8 cellular contexts compared by ENCODE assay signal in the genomic region with DNA sequence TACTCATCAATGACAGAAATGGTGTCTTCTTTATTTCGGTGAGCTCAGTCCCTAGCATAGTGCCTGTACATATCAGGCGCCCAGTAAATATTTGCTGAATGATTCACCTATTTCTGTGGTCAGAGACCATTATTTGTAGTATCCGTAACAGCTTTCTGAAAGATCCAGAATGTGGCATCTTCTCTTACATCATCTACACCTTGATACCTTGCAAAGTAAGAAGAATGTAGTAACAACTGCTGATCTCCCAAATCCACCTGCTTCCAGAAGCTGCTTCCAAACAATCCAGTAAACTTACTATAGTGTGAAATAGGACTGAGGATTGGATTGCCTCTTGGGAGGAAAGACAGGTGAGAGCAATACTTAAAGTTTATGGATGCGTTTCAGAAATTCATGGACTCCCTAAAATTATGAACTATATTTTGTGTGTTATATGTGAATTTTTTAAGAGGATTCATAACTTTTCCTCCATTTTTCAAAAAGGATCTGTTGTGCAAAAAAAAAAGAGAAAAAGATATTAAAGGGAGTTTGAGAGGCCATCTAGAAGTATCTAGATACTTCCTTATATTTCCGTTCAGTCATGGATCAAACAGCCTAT. TPM values are rescaled to one million over a fixed set of nuclear protein-coding genes. Genes with fewer than 3 reads are reported as not detected.
DNase-seq lines count a peak whose midpoint lies in the region; ATAC-seq, FAIRE-seq and TF ChIP-seq lines count a peak whose summit lies in the region.

No MANE protein-coding gene starts in this region.

- H3K36me3 ChIP-seq in Loucy (ENCODE audit: insufficient read depth, low read length), result no peaks in the 10 kb centered on the region; the same call in 1 of the 2 replicates
- no peaks in the 10 kb centered on the region for H3K36me3 ChIP-seq in mammary epithelial cell (ENCODE audit: insufficient read depth, low read length)

- in situ Hi-C loops in mammary epithelial cell (cut with MboI; ENCODE audit: low sequenced_read_pairs in 2 of 2), result no loop called here

- H3K79me2 ChIP-seq in Loucy (ENCODE audit: insufficient read depth, low read length) (peaks cover 40% of the 10 kb centered on the region), mammary epithelial cell (ENCODE audit: insufficient read depth, low read length) (peaks cover 39% of the 10 kb centered on the region)

- no TSS peak for BruUV-seq in mammary epithelial cell (replicated peaks; lab: Mats Ljungman, UMichigan)

- intact Hi-C loops in mammary epithelial cell (cut with micrococcal nuclease), result loop anchor here (5.0 kb wide), 1 partner anchor 98 kb away; no protein-coding TSS in a partner anchor

- 50% methylated on average over 5 of the region's 5 CpGs for WGBS in mammary epithelial cell (ENCODE audit: low coverage, missing lambda C conversion rate)

- peak overlapping the region; percentile 82 for H3K27ac ChIP-seq in mammary epithelial cell (ENCODE audit: insufficient read depth, low read depth, low read length)

- peak overlapping the region; percentile 91 for H3K4me2 ChIP-seq in Loucy (ENCODE audit: low read depth, low read length, poor library complexity, severe bottlenecking)
- H3K4me2 ChIP-seq in mammary epithelial cell (ENCODE audit: insufficient read depth, low read depth, low read length), result peak overlapping the region; percentile 80

- dilution Hi-C loops in mammary epithelial cell (cut with HindIII; ENCODE audit: low sequenced_read_pairs), result loop anchor here (5.0 kb wide), 1 partner anchor 48 kb away; no protein-coding TSS in a partner anchor

- CTCF ChIA-PET in mammary epithelial cell (lab: Charles Lee; ENCODE audit: low non-redundant PET), result interaction anchor here (0.6 to 1.0 kb wide), 2 partner anchors 27 to 143 kb away, joined by 5 read pairs; no protein-coding TSS in a partner anchor

- peaks cover 5 to 16% (median 7%) of the 10 kb centered on the region in 3 donors for H3K27me3 Mint-ChIP-seq in naive B cell

- H3K36me3 Mint-ChIP-seq in naive B cell, result peaks cover 4 to 12% of the 10 kb centered on the region in 2 donors

- DNase-seq in COLO668 (lab: John Stamatoyannopoulos, UW; ENCODE audit: unreplicated experiment) (peak; percentile 17), mammary epithelial cell (peak; percentile 80), naive B cell (no peak), AML-193 (lab: John Stamatoyannopoulos, UW) (no peak), DMS114 treated with DMSO at 0.1 percent for 48 hours (lab: John Stamatoyannopoulos, UW; ENCODE audit: unreplicated experiment) (no peak), NCI-H187 (lab: John Stamatoyannopoulos, UW) (no peak), frontal cortex (ENCODE audit: low spot score in 2 of 2) (no peak)

- H3K4me3 ChIP-seq in Loucy (ENCODE audit: low read length, poor library complexity, severe bottlenecking) (peak overlapping the region; percentile 87), mammary epithelial cell (replicated peaks in 1 of 3; ENCODE audit: insufficient read depth in 1 of 3, low read depth in 2 of 3, low read length in 3 of 3) (peak overlapping the region; percentile 43 to 54 (median 45))

- H3K27ac Mint-ChIP-seq in naive B cell, result peak overlapping the region; percentile 30 to 99 (median 96)

- H3F3A ChIP-seq in Loucy (ENCODE audit: low read depth), result no peaks in the 10 kb centered on the region

- peak overlapping the region; percentile 90 for H2AFZ ChIP-seq in Loucy (ENCODE audit: low read length)
- H2AFZ ChIP-seq in mammary epithelial cell (ENCODE audit: low read depth, low read length), result peak overlapping the region; percentile 76

- H4K20me1 ChIP-seq in Loucy (ENCODE audit: insufficient read depth, low read length, poor library complexity, severe bottlenecking) (peaks cover 27% of the 10 kb centered on the region), mammary epithelial cell (ENCODE audit: insufficient read depth, low read length) (no peaks in the 10 kb centered on the region)

- peak overlapping the region in 7 of 8 donors; percentile 92 to 99 (median 97) for H3K4me3 Mint-ChIP-seq in naive B cell

- peaks cover 10 to 34% (median 29%) of the 10 kb centered on the region in 3 donors for H3K4me1 Mint-ChIP-seq in naive B cell

- peak overlapping the region; percentile 76 for H3K9ac ChIP-seq in Loucy (ENCODE audit: low read depth, low read length, poor library complexity, severe bottlenecking)
- no peak overlapping the region for H3K9ac ChIP-seq in mammary epithelial cell (ENCODE audit: insufficient read depth, low read length)

- no peaks in the 10 kb centered on the region for H3K9me3 Mint-ChIP-seq in naive B cell

- TF ChIP-seq CTCF in Loucy (conservative IDR thresholded peaks at IDR 0.05; ENCODE audit: low read length) (no peak), mammary epithelial cell (conservative IDR thresholded peaks at IDR 0.05 in 1 of 2, IDR thresholded peaks at IDR 0.05 in 1 of 2; ENCODE audit: extremely low read depth in 1 of 2, insufficient read depth in 1 of 2, low read depth in 1 of 2, low read length in 2 of 2) (no peak)

- H3K4me1 ChIP-seq in Loucy (ENCODE audit: insufficient read depth, low read length, poor library complexity, severe bottlenecking) (peaks cover 43% of the 10 kb centered on the region), mammary epithelial cell (ENCODE audit: insufficient read depth, low read length) (peaks cover 12% of the 10 kb centered on the region)

- H3K9me3 ChIP-seq in Loucy (ENCODE audit: insufficient read depth, low read depth, low read length) (no peaks in the 10 kb centered on the region), mammary epithelial cell (replicated peaks; ENCODE audit: insufficient read depth, low read length) (no peaks in the 10 kb centered on the region)

- ATAC-seq in naive B cell (ENCODE audit: low read depth in 2 of 2), result no peak

- H3K9me2 ChIP-seq in Loucy (replicated peaks; ENCODE audit: low read depth, low read length), result no peaks in the 10 kb centered on the region

- FAIRE-seq in frontal cortex (lab: Jason Lieb, UNC), result no peak

- H3K27me3 ChIP-seq in Loucy (ENCODE audit: insufficient read depth, low read length, poor library complexity, severe bottlenecking) (peaks cover 6% of the 10 kb centered on the region), mammary epithelial cell (ENCODE audit: insufficient read depth, low read length) (no peaks in the 10 kb centered on the region)

RNA-seq across cellular contexts. Expression of gene ASXL2, which starts 0.9 kb away (rescaled TPM):
- total RNA-seq in mammary epithelial cell (10 to 100 TPM; 15.2 to 39.4 TPM), frontal cortex (3.3 TPM)
- polyA plus RNA-seq in mammary epithelial cell (11.4 TPM), naive B cell (ENCODE audit: low read depth in 6 of 6) (10 to 100 TPM in 3 of 6 donors, 1 to 10 TPM in 3; 2.6 to 13.8 (median 8.9) TPM)
- polyA minus RNA-seq in mammary epithelial cell, result 25.2 TPM

Comparison
In these comparisons a context has a peak if more than half of its experiments do, and no peak if none do; other contexts are left out.
1. DNase-seq: peak in COLO668 (single experiment) and mammary epithelial cell (single experiment); none in naive B cell (single experiment), AML-193 (0 of 2), DMS114 treated with DMSO at 0.1 percent for 48 hours (single experiment), NCI-H187 (0 of 2) and frontal cortex (0 of 2).